30 cellular contexts compared by ENCODE assay signal in the genomic region with DNA sequence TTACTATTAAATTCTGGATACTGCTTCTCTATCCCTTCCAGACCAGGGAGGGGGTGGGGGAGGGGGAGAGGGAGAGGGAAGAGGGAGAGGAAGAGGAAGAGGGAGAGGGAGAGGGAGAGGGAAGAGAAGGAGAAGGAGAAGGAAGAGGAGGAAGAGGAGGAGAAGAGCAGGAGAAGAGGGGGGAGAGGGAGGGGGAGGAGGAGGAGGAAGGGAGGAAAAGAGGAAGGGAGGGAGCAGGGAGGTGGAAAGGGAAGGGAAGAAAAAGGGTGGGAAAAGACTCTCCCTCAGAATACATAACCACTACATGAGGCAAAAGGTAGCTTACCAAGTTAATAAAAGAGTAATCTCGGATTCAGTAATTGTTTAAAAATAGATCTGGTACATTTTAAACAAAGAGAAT.
"Had no signal": no experiment of that assay in that cellular context is flagged by ENCODE, and none has a peak within 500 bp of the region (broad histone marks: within the 10 kb centered on the region; RNA-seq: fewer than 3 reads in every experiment).

No MANE protein-coding gene starts in this region.

- H3K4me1 ChIP-seq: ascending aorta had no signal

- H3K27ac ChIP-seq: ascending aorta, cardiac muscle cell, VCaP had no signal

- H3K9me3 ChIP-seq: ascending aorta had no signal

- FAIRE-seq: bronchial epithelial cell, TTC549 had no signal

- H3K27me3 ChIP-seq: ascending aorta, cardiac muscle cell had no signal

- ATAC-seq: activated CD4-positive, alpha-beta T cell treated with anti-CD3 and anti-CD28 coated beads for 36 hours; activated CD8-positive, alpha-beta T cell treated with anti-CD3 and anti-CD28 coated beads for 36 hours; activated naive CD8-positive, alpha-beta T cell treated with anti-CD3 and anti-CD28 coated beads, Interleukin-2, amount 50 U/mL, for 24 hours had no signal

- DNase-seq: activated B cell treated with CpG ODN at 0.5 μM for 24 hours; activated CD4-positive, alpha-beta memory T cell treated with anti-CD3 and anti-CD28 coated beads for 36 hours; activated CD4-positive, alpha-beta T cell treated with anti-CD3 and anti-CD28 coated beads for 36 hours; activated CD4-positive, alpha-beta T cell treated with anti-CD3 and anti-CD28 coated beads for 48 hours; activated CD4-positive, alpha-beta T cell treated with anti-CD3 and anti-CD28 coated beads, Interleukin-2, amount 50 U/mL, for 1 hour; activated CD4-positive, alpha-beta T cell treated with anti-CD3 and anti-CD28 coated beads, Interleukin-2, amount 50 U/mL, for 4 hours; activated CD4-positive, CD25-positive, alpha-beta regulatory T cell treated with anti-CD3 and anti-CD28 coated beads, Interleukin-2, amount 50 U/mL, for 72 hours; activated CD8-positive, alpha-beta memory T cell treated with anti-CD3 and anti-CD28 coated beads, Interleukin-2, amount 50 U/mL, for 4 hours; activated CD8-positive, alpha-beta T cell treated with anti-CD3 and anti-CD28 coated beads for 36 hours; activated effector memory CD4-positive, alpha-beta T cell treated with Interleukin-2 at 50 U/mL for 16 hours; activated gamma-delta T cell; activated naive CD4-positive, alpha-beta T cell treated with anti-CD3 and anti-CD28 coated beads, Interleukin-2, amount 10 ng/mL, durations not matched to agents 7 days and 5 days; activated naive CD4-positive, alpha-beta T cell treated with Interleukin-2 at 50 U/mL for 16 hours; activated naive CD8-positive, alpha-beta T cell treated with anti-CD3 and anti-CD28 coated beads, Interleukin-2, amount 10 ng/mL, durations not matched to agents 7 days and 5 days; activated naive CD8-positive, alpha-beta T cell treated with anti-CD3 and anti-CD28 coated beads, Interleukin-2, amount 50 U/mL, for 24 hours; activated T-cell treated with anti-CD3 and anti-CD28 coated beads for 4 hours; activated T-cell treated with anti-CD3 and anti-CD28 coated beads, Interleukin-2, amount 50 U/mL, for 1 hour; activated T-cell treated with anti-CD3 and anti-CD28 coated beads, Interleukin-2, amount 50 U/mL, for 48 hours; amygdala; anterior cingulate cortex; caudate nucleus; cerebellar nuclear complex; T-helper 1 cell; T-helper 2 cell; T-helper 9 cell had no signal

- H3K36me3 ChIP-seq: ascending aorta, cardiac muscle cell had no signal

- H3K4me3 ChIP-seq: ascending aorta, cardiac muscle cell had no signal
